In the genomic region with DNA sequence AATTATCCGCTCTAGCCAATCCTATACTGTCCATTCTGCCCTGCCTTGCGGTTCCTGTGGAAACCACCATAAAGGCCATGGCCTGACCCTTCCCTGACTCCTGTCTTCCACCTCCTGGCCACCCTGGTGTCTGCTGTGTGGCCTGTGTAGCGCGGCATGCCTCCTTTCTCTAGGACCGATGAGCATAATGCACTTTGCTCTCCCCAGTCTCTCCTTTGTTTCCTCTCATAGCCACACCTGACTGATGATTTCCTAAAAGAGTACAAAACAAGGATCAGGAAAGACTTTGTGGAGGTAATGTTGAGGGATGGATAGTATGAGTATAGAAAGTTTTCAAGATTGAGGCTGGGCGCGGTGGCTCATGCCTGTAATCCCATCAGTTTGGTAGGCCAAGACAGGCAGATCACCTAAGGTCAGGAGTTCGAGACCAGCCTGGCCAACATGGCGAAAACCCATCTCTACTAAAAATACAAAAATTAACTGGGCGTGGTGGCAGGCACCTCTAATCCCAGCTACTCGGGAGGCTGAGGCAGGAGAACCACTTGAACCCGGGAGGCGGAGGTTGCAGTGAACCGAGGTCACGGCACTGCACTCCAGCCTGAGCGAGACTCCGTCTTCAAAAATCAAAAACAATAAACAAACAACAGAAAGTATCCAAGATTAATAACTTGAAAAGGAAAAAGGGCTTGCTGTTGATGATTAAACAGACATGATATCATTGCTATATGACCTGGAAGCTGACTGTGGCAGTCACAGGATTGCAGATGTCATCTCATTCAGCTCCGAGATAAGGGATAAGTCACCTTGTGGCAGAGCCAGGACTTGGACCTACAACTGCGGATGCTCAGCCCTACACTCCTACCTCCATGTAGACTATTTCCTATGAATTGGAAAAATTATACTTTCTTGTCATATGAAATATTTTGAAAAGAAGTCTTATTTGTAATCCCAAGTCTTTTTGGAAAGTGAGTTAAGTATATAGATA, we compare ENCODE assay signal across 25 cellular contexts.
"Had no signal": no experiment of that assay in that cellular context is flagged by ENCODE, and none has a peak within 500 bp of the region (broad histone marks: within the 10 kb centered on the region; RNA-seq: fewer than 3 reads in every experiment).

No MANE protein-coding gene starts in this region.

- DNase-seq: activated CD4-positive, alpha-beta T cell treated with anti-CD3 and anti-CD28 coated beads for 36 hours; activated CD4-positive, alpha-beta T cell treated with anti-CD3 and anti-CD28 coated beads, Interleukin-2, amount 50 U/mL, for 48 hours; activated CD4-positive, CD25-positive, alpha-beta regulatory T cell; activated CD8-positive, alpha-beta memory T cell treated with anti-CD3 and anti-CD28 coated beads for 24 hours; activated effector memory CD4-positive, alpha-beta T cell treated with Interleukin-2 at 50 U/mL for 16 hours; activated naive CD4-positive, alpha-beta T cell treated with Interleukin-2 at 50 U/mL for 16 hours; anterior cingulate cortex; dorsolateral prefrontal cortex; foreskin fibroblast; heart left ventricle; retina; sigmoid colon; stimulated activated CD4-positive, alpha-beta T cell treated with anti-CD3 and anti-CD28 coated beads, Interleukin-1b, Interleukin-23, amount 100 ng/mL, for 48 hours; stimulated activated naive CD4-positive, alpha-beta T cell had no signal

- H3K4me3 ChIP-seq: cardiac muscle cell, coronary artery, dorsolateral prefrontal cortex, heart left ventricle, prostate gland, sigmoid colon, smooth muscle cell, suprapubic skin, tibial nerve had no signal

- H3K36me3 ChIP-seq: cardiac muscle cell, heart left ventricle, neutrophil, prostate gland, sigmoid colon, suprapubic skin, tibial nerve had no signal

- H3K4me1 ChIP-seq: prostate gland, tibial nerve had no signal

- H3K4me3 Mint-ChIP-seq: activated CD4-positive, alpha-beta T cell treated with anti-CD3 and anti-CD28 coated beads for 36 hours; activated naive CD8-positive, alpha-beta T cell; brain; natural killer cell treated with Interleukin-12 subunit alpha and Interleukin-12 subunit beta and Interleukin-15 and Interleukin-18, amount 100 ng/mL, for 72 hours had no signal

- FAIRE-seq: urothelium cell line had no signal

- H3K27ac Mint-ChIP-seq: activated CD4-positive, alpha-beta T cell treated with anti-CD3 and anti-CD28 coated beads for 36 hours; activated naive CD8-positive, alpha-beta T cell; brain; natural killer cell treated with Interleukin-12 subunit alpha and Interleukin-12 subunit beta and Interleukin-15 and Interleukin-18, amount 100 ng/mL, for 72 hours had no signal

- H3K27me3 ChIP-seq: cardiac muscle cell, dorsolateral prefrontal cortex, heart left ventricle, sigmoid colon, suprapubic skin, tibial nerve had no signal

- H3K27ac ChIP-seq: cardiac muscle cell, coronary artery, dorsolateral prefrontal cortex, heart left ventricle, neutrophil, prostate gland, sigmoid colon, suprapubic skin, tibial nerve had no signal

- ATAC-seq: activated CD4-positive, alpha-beta T cell treated with anti-CD3 and anti-CD28 coated beads for 36 hours; heart left ventricle had no signal

- H3K4me1 Mint-ChIP-seq: brain had no signal

- H3K9me3 ChIP-seq: heart left ventricle, neutrophil, prostate gland, sigmoid colon, suprapubic skin, tibial nerve had no signal

- H3K9me3 Mint-ChIP-seq: brain; natural killer cell treated with Interleukin-12 subunit alpha and Interleukin-12 subunit beta and Interleukin-15 and Interleukin-18, amount 100 ng/mL, for 72 hours had no signal

- H3K36me3 Mint-ChIP-seq: activated naive CD8-positive, alpha-beta T cell; brain; natural killer cell treated with Interleukin-12 subunit alpha and Interleukin-12 subunit beta and Interleukin-15 and Interleukin-18, amount 100 ng/mL, for 72 hours had no signal
